In the genomic region with DNA sequence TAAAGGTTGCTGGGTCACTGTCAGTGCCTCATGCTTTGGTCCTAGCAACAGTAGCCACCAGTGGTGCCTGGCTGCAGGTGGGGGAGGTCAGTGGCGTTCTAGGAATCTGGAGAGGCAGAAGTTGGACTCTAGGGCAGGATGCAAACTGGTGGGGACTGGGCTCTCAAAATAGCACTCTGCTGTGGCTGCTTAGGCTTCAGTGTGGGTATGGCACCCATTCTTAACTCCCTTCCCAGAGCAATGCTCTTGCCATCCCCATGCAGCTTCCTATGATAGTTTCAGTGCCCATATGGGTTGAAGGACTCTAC, we compare ENCODE assay signal across 17 cellular contexts.
"Had no signal": no experiment of that assay in that cellular context is flagged by ENCODE, and none has a peak within 500 bp of the region (broad histone marks: within the 10 kb centered on the region; RNA-seq: fewer than 3 reads in every experiment).

No MANE protein-coding gene starts in this region.

- H3K9ac ChIP-seq: parathyroid adenoma had no signal

- DNase-seq: activated CD4-positive, alpha-beta memory T cell treated with anti-CD3 and anti-CD28 coated beads, Interleukin-2, amount 10 ng/mL, durations not matched to agents 7 days and 5 days; activated CD4-positive, alpha-beta T cell treated with anti-CD3 and anti-CD28 coated beads for 36 hours; activated naive CD4-positive, alpha-beta T cell treated with anti-CD3 and anti-CD28 coated beads, Interleukin-2, amount 10 ng/mL, durations not matched to agents 7 days and 5 days; activated T-cell treated with anti-CD3 and anti-CD28 coated beads, Interleukin-2, amount 50 U/mL, for 24 hours; endodermal cell; erythroblast; gastrocnemius medialis; heart left ventricle; mucosa of descending colon; naive thymus-derived CD4-positive, alpha-beta T cell; stimulated activated CD4-positive, alpha-beta T cell treated with anti-CD3 and anti-CD28 coated beads, Interleukin-4, amount 100 ng/mL, for 24 hours; stimulated activated naive CD4-positive, alpha-beta T cell treated with Interleukin-2 at 50 U/mL for 16 hours; T-helper 17 cell; transverse colon had no signal

- H3K27me3 Mint-ChIP-seq: activated CD4-positive, alpha-beta memory T cell treated with anti-CD3 and anti-CD28 coated beads, Interleukin-2, amount 10 ng/mL, durations not matched to agents 7 days and 5 days; activated CD4-positive, alpha-beta T cell treated with anti-CD3 and anti-CD28 coated beads for 36 hours; activated naive CD4-positive, alpha-beta T cell treated with anti-CD3 and anti-CD28 coated beads, Interleukin-2, amount 10 ng/mL, durations not matched to agents 7 days and 5 days; activated T-cell treated with anti-CD3 and anti-CD28 coated beads, Interleukin-2, amount 50 U/mL, for 24 hours; naive thymus-derived CD4-positive, alpha-beta T cell; T-helper 17 cell had no signal

- H3K9me3 ChIP-seq: gastrocnemius medialis, heart left ventricle, mucosa of descending colon, neutrophil, transverse colon had no signal

- H3K27ac Mint-ChIP-seq: activated CD4-positive, alpha-beta memory T cell treated with anti-CD3 and anti-CD28 coated beads, Interleukin-2, amount 10 ng/mL, durations not matched to agents 7 days and 5 days; activated CD4-positive, alpha-beta T cell treated with anti-CD3 and anti-CD28 coated beads for 36 hours; activated naive CD4-positive, alpha-beta T cell treated with anti-CD3 and anti-CD28 coated beads, Interleukin-2, amount 10 ng/mL, durations not matched to agents 7 days and 5 days; activated T-cell treated with anti-CD3 and anti-CD28 coated beads, Interleukin-2, amount 50 U/mL, for 24 hours; endodermal cell; naive thymus-derived CD4-positive, alpha-beta T cell; T-helper 17 cell had no signal

- H3K4me1 Mint-ChIP-seq: activated CD4-positive, alpha-beta memory T cell treated with anti-CD3 and anti-CD28 coated beads, Interleukin-2, amount 10 ng/mL, durations not matched to agents 7 days and 5 days; activated CD4-positive, alpha-beta T cell treated with anti-CD3 and anti-CD28 coated beads for 36 hours; activated naive CD4-positive, alpha-beta T cell treated with anti-CD3 and anti-CD28 coated beads, Interleukin-2, amount 10 ng/mL, durations not matched to agents 7 days and 5 days; naive thymus-derived CD4-positive, alpha-beta T cell; T-helper 17 cell had no signal

- H3K36me3 Mint-ChIP-seq: activated naive CD4-positive, alpha-beta T cell treated with anti-CD3 and anti-CD28 coated beads, Interleukin-2, amount 10 ng/mL, durations not matched to agents 7 days and 5 days; naive thymus-derived CD4-positive, alpha-beta T cell had no signal

- H3K4me3 ChIP-seq: gastrocnemius medialis, heart left ventricle, mucosa of descending colon, skin epidermis, transverse colon had no signal

- H3K4me1 ChIP-seq: gastrocnemius medialis, heart left ventricle, parathyroid adenoma, transverse colon had no signal

- H3K9me3 Mint-ChIP-seq: endodermal cell had no signal

- H3K4me3 Mint-ChIP-seq: activated CD4-positive, alpha-beta memory T cell treated with anti-CD3 and anti-CD28 coated beads, Interleukin-2, amount 10 ng/mL, durations not matched to agents 7 days and 5 days; activated CD4-positive, alpha-beta T cell treated with anti-CD3 and anti-CD28 coated beads for 36 hours; activated naive CD4-positive, alpha-beta T cell treated with anti-CD3 and anti-CD28 coated beads, Interleukin-2, amount 10 ng/mL, durations not matched to agents 7 days and 5 days; activated T-cell treated with anti-CD3 and anti-CD28 coated beads, Interleukin-2, amount 50 U/mL, for 24 hours; endodermal cell; naive thymus-derived CD4-positive, alpha-beta T cell; T-helper 17 cell had no signal

- H3K79me2 ChIP-seq: parathyroid adenoma had no signal

- H3K36me3 ChIP-seq: gastrocnemius medialis, heart left ventricle, neutrophil, transverse colon had no signal

- H2AFZ ChIP-seq: parathyroid adenoma had no signal

- H3K27ac ChIP-seq: gastrocnemius medialis, heart left ventricle, neutrophil, parathyroid adenoma, skin epidermis, transverse colon had no signal

- H3K27me3 ChIP-seq: gastrocnemius medialis, heart left ventricle, neutrophil, transverse colon had no signal
